Comparison of ENCODE assay signal across 8 cellular contexts in genomic region chr3:16849240-16849639, GRCh38. TPM values are rescaled to one million over a fixed set of nuclear protein-coding genes. Genes with fewer than 3 reads are reported as not detected.
DNase-seq lines count a peak whose midpoint lies in the region; ATAC-seq, FAIRE-seq and TF ChIP-seq lines count a peak whose summit lies in the region.

No MANE protein-coding gene starts in this region.

- intact Hi-C loops in gastrocnemius medialis (cut with DNase I; ENCODE audit: low total_unique reads), result loop anchor here (10.0 kb wide), 1 partner anchor 386 kb away; no protein-coding TSS in a partner anchor

- H3K27ac Mint-ChIP-seq in activated T-cell treated with anti-CD3 and anti-CD28 coated beads, Interleukin-2, amount 50 U/mL, for 24 hours, result peak overlapping the region; percentile 68

- DNase-seq in NCI-H2196 (lab: John Stamatoyannopoulos, UW; ENCODE audit: unreplicated experiment) (peak; percentile 53), fibroblast of the aortic adventitia (ENCODE audit: low read depth) (peak; percentile 4), gastrocnemius medialis (peak; percentile 44 to 61), HTR-8/SVneo (ENCODE audit: insufficient read length, low spot score) (no peak)
- DNase-seq in activated T-cell treated with anti-CD3 and anti-CD28 coated beads, Interleukin-2, amount 50 U/mL, for 24 hours, result peak; percentile 54

- peaks cover 42 to 43% of the 10 kb centered on the region in 2 donors for H3K4me1 ChIP-seq in gastrocnemius medialis

- H3K27ac ChIP-seq in gastrocnemius medialis, result peak overlapping the region; percentile 46 to 90 (median 66)

- no peak for FAIRE-seq in HTR-8/SVneo (lab: Jason Lieb, UNC)

- H3K36me3 ChIP-seq in gastrocnemius medialis, result no peaks in the 10 kb centered on the region

- no peaks in the 10 kb centered on the region for H3K36me3 Mint-ChIP-seq in activated T-cell treated with anti-CD3 and anti-CD28 coated beads, Interleukin-2, amount 50 U/mL, for 24 hours (ENCODE audit: low read depth)

- TF ChIP-seq POLR2A in GM18505 (IDR thresholded peaks at IDR 0.05; ENCODE audit: borderline replicate concordance, extremely low read depth, insufficient read depth, insufficient read length), result no peak
- no peak for TF ChIP-seq POLR2A in gastrocnemius medialis (IDR thresholded peaks at IDR 0.05)

- in situ Hi-C loops in gastrocnemius medialis (cut with MboI; ENCODE audit: low sequenced_read_pairs in 4 of 4), result no loop called here

- H3K9me3 ChIP-seq in gastrocnemius medialis, result no peaks in the 10 kb centered on the region

- ATAC-seq in GM18505 (IDR thresholded peaks at IDR 0.05; ENCODE audit: unreplicated experiment), result peak; percentile 66
- peak; percentile 80 for ATAC-seq in HG02763 (IDR thresholded peaks at IDR 0.05; ENCODE audit: unreplicated experiment)
- peak; percentile 69 to 70 for ATAC-seq in gastrocnemius medialis
- no peak for ATAC-seq in SK-N-SH treated with all-trans-retinoic acid at 6 μM for 48 hours

- no peaks in the 10 kb centered on the region for H3K27me3 Mint-ChIP-seq in activated T-cell treated with anti-CD3 and anti-CD28 coated beads, Interleukin-2, amount 50 U/mL, for 24 hours

- peak overlapping the region; percentile 58 for H3K4me3 Mint-ChIP-seq in activated T-cell treated with anti-CD3 and anti-CD28 coated beads, Interleukin-2, amount 50 U/mL, for 24 hours

- no peaks in the 10 kb centered on the region for H3K27me3 ChIP-seq in gastrocnemius medialis

- H3K4me1 Mint-ChIP-seq in activated T-cell treated with anti-CD3 and anti-CD28 coated beads, Interleukin-2, amount 50 U/mL, for 24 hours (ENCODE audit: low read depth), result peaks cover 47% of the 10 kb centered on the region

- H3K4me3 ChIP-seq in fibroblast of the aortic adventitia (ENCODE audit: low read depth, low read length) (no peak overlapping the region), gastrocnemius medialis (peak overlapping the region; percentile 31 to 47 (median 42))

- TF ChIP-seq CTCF in fibroblast of the aortic adventitia (IDR thresholded peaks at IDR 0.05; ENCODE audit: insufficient read depth, low read length) (no peak), gastrocnemius medialis (IDR thresholded peaks at IDR 0.05 in 4 of 5, conservative IDR thresholded peaks at IDR 0.05 in 1 of 5) (no peak)

- H3K9me3 Mint-ChIP-seq in activated T-cell treated with anti-CD3 and anti-CD28 coated beads, Interleukin-2, amount 50 U/mL, for 24 hours, result no peaks in the 10 kb centered on the region

TF ChIP-seq in SK-N-SH treated with all-trans-retinoic acid at 6 μM for 48 hours, 23 proteins besides CTCF, POLR2A, EP300 and RAD21:
- TF ChIP-seq TCF4 (CRISPR knock-in tag; IDR thresholded peaks at IDR 0.05; ENCODE audit: borderline replicate concordance) (no peak), CSDC2 (CRISPR knock-in tag; IDR thresholded peaks at IDR 0.05) (no peak), ZNF70 (CRISPR knock-in tag; IDR thresholded peaks at IDR 0.05) (no peak)
- TF ChIP-seq, protein P1, sequence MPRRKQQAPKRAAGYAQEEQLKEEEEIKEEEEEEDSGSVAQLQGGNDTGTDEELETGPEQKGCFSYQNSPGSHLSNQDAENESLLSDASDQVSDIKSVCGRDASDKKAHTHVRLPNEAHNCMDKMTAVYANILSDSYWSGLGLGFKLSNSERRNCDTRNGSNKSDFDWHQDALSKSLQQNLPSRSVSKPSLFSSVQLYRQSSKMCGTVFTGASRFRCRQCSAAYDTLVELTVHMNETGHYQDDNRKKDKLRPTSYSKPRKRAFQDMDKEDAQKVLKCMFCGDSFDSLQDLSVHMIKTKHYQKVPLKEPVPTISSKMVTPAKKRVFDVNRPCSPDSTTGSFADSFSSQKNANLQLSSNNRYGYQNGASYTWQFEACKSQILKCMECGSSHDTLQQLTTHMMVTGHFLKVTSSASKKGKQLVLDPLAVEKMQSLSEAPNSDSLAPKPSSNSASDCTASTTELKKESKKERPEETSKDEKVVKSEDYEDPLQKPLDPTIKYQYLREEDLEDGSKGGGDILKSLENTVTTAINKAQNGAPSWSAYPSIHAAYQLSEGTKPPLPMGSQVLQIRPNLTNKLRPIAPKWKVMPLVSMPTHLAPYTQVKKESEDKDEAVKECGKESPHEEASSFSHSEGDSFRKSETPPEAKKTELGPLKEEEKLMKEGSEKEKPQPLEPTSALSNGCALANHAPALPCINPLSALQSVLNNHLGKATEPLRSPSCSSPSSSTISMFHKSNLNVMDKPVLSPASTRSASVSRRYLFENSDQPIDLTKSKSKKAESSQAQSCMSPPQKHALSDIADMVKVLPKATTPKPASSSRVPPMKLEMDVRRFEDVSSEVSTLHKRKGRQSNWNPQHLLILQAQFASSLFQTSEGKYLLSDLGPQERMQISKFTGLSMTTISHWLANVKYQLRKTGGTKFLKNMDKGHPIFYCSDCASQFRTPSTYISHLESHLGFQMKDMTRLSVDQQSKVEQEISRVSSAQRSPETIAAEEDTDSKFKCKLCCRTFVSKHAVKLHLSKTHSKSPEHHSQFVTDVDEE (CRISPR knock-in tag; IDR thresholded peaks at IDR 0.05), result no peak
- TF ChIP-seq, protein P2, sequence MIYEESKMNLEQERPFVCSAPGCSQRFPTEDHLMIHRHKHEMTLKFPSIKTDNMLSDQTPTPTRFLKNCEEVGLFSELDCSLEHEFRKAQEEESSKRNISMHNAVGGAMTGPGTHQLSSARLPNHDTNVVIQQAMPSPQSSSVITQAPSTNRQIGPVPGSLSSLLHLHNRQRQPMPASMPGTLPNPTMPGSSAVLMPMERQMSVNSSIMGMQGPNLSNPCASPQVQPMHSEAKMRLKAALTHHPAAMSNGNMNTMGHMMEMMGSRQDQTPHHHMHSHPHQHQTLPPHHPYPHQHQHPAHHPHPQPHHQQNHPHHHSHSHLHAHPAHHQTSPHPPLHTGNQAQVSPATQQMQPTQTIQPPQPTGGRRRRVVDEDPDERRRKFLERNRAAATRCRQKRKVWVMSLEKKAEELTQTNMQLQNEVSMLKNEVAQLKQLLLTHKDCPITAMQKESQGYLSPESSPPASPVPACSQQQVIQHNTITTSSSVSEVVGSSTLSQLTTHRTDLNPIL (CRISPR knock-in tag; IDR thresholded peaks at IDR 0.05; ENCODE audit: low read depth), result no peak

RNA-seq across cellular contexts. Expression of gene PLCL2, which starts 35.5 kb away (rescaled TPM):
- total RNA-seq in fibroblast of the aortic adventitia (ENCODE audit: low replicate concordance) (11.6 and 22.7 TPM in 2 replicates), gastrocnemius medialis (10 to 100 TPM; 23.9 to 37.2 (median 32.7) TPM)
